ENCODE assay signal across 8 cellular contexts in genomic region chr14:53217283-53217994, GRCh38.
A peak's percentile ranks its signal among the peaks of the same experiment; 100 is the strongest.
DNase-seq lines count a peak whose midpoint lies in the region; ATAC-seq and TF ChIP-seq lines count a peak whose summit lies in the region.

No MANE protein-coding gene starts in this region.

- peak overlapping the region; percentile 53 for H3K14ac ChIP-seq in trophoblast cell (ENCODE audit: low read length)

- peak overlapping the region; percentile 65 for H3K4me2 ChIP-seq in trophoblast cell (ENCODE audit: low read length)

- no peaks in the 10 kb centered on the region for H3K79me2 ChIP-seq in trophoblast cell (ENCODE audit: control insufficient read depth, insufficient read depth, low read length, poor library complexity)

- WGBS in trophoblast cell (ENCODE audit: extremely low coverage, insufficient coverage, insufficient read length): no CpG with 5 or more reads among the region's 39 CpGs

- DNase-seq in KBM-7 (peak; percentile 91), RWPE2 (ENCODE audit: low spot score) (peak; percentile 73), activated gamma-delta T cell (lab: John Stamatoyannopoulos, UW) (peak; percentile 52), glutamatergic neuron (peak; percentile 84), trophoblast cell (peak; percentile 55 to 64), type B pancreatic cell (ENCODE audit: extremely low spot score, unreplicated experiment) (peak; percentile 81)

- peak overlapping the region; percentile 15 for H4K12ac ChIP-seq in trophoblast cell (ENCODE audit: low read depth, low read length)

- ATAC-seq in GM21737 (IDR thresholded peaks at IDR 0.05; ENCODE audit: unreplicated experiment) (peak; percentile 100), RWPE2 (ENCODE audit: low read depth) (peak; percentile 95)

- peak overlapping the region; percentile 80 for H2BK5ac ChIP-seq in trophoblast cell (ENCODE audit: low read depth, low read length, poor library complexity)

- H2AFZ ChIP-seq in trophoblast cell (ENCODE audit: insufficient read depth, low read length, poor library complexity): peak overlapping the region; percentile 95

- H3K18ac ChIP-seq in trophoblast cell (ENCODE audit: low read length): peak overlapping the region; percentile 74

- no peak overlapping the region for H3K27ac Mint-ChIP-seq in glutamatergic neuron (ENCODE audit: unreplicated experiment)
- no peak overlapping the region for H3K27ac Mint-ChIP-seq in type B pancreatic cell

- H3K9me3 Mint-ChIP-seq in glutamatergic neuron (ENCODE audit: unreplicated experiment) (no peaks in the 10 kb centered on the region), type B pancreatic cell (no peaks in the 10 kb centered on the region)

- H3K27ac ChIP-seq in RWPE2 (ENCODE audit: poor library complexity, severe bottlenecking): no peak overlapping the region
- H3K27ac ChIP-seq in trophoblast cell (ENCODE audit: low read depth, low read length): no peak overlapping the region

- no peaks in the 10 kb centered on the region for H3K36me3 ChIP-seq in ES-I3 (ENCODE audit: insufficient read depth, low read length)
- H3K36me3 ChIP-seq in RWPE2 (ENCODE audit: low read depth): no peaks in the 10 kb centered on the region
- H3K36me3 ChIP-seq in trophoblast cell (ENCODE audit: control insufficient read depth in 1 of 2, insufficient read depth in 2 of 2, low read length in 2 of 2): no peaks in the 10 kb centered on the region

- H3K4me3 ChIP-seq in RWPE2 (ENCODE audit: severe bottlenecking) (peak overlapping the region; percentile 73), trophoblast cell (ENCODE audit: low read depth, low read length) (peak overlapping the region; percentile 80)

- TF ChIP-seq CTCF in RWPE2 (IDR thresholded peaks at IDR 0.05; ENCODE audit: poor library complexity, severe bottlenecking): peak; percentile 62
- TF ChIP-seq CTCF in glutamatergic neuron (IDR thresholded peaks at IDR 0.05; ENCODE audit: partially characterized antibody, unreplicated experiment): peak; percentile 71
- TF ChIP-seq CTCF in type B pancreatic cell (conservative IDR thresholded peaks at IDR 0.05): peak; percentile 83

- H3K36me3 Mint-ChIP-seq in glutamatergic neuron (ENCODE audit: unreplicated experiment) (no peaks in the 10 kb centered on the region), type B pancreatic cell (no peaks in the 10 kb centered on the region)

- peaks cover 6% of the 10 kb centered on the region for H3K79me1 ChIP-seq in trophoblast cell (ENCODE audit: low read length)

- H3K9ac ChIP-seq in ES-I3 (ENCODE audit: low read depth, low read length): peak overlapping the region; percentile 66; the same call in 1 of the 2 replicates
- H3K9ac ChIP-seq in trophoblast cell (ENCODE audit: low read length): peak overlapping the region; percentile 5

- H3K27me3 ChIP-seq in RWPE2 (ENCODE audit: insufficient read depth, poor library complexity, severe bottlenecking): no peaks in the 10 kb centered on the region
- H3K27me3 ChIP-seq in trophoblast cell (ENCODE audit: insufficient read depth, low read length): no peaks in the 10 kb centered on the region

- no peak overlapping the region for H2BK12ac ChIP-seq in trophoblast cell (ENCODE audit: low read length)

- H2AK5ac ChIP-seq in trophoblast cell (ENCODE audit: low read length): no peak overlapping the region

- H2BK120ac ChIP-seq in trophoblast cell (ENCODE audit: insufficient read depth, low read length, poor library complexity): peak overlapping the region; percentile 71

- H3K9me3 ChIP-seq in ES-I3 (ENCODE audit: control insufficient read depth, insufficient read depth, low read length): no peaks in the 10 kb centered on the region
- H3K9me3 ChIP-seq in RWPE2 (ENCODE audit: severe bottlenecking): no peaks in the 10 kb centered on the region
- no peaks in the 10 kb centered on the region for H3K9me3 ChIP-seq in trophoblast cell (ENCODE audit: insufficient read depth, low read depth, low read length)

- H3K4me1 ChIP-seq in ES-I3 (ENCODE audit: insufficient read depth, low read length) (no peaks in the 10 kb centered on the region), RWPE2 (ENCODE audit: insufficient read depth, poor library complexity, severe bottlenecking) (no peaks in the 10 kb centered on the region), trophoblast cell (ENCODE audit: control insufficient read depth in 1 of 2, insufficient read depth in 2 of 2, low read length in 2 of 2) (peaks cover 0 to 2% of the 10 kb centered on the region in 2 experiments)

- peaks cover 3% of the 10 kb centered on the region for H3K4me1 Mint-ChIP-seq in glutamatergic neuron (ENCODE audit: low read depth, unreplicated experiment)
- no peaks in the 10 kb centered on the region for H3K4me1 Mint-ChIP-seq in type B pancreatic cell (ENCODE audit: unreplicated experiment)

- no peak overlapping the region for H3K4ac ChIP-seq in trophoblast cell (ENCODE audit: low read depth, low read length)

- H3K4me3 Mint-ChIP-seq in glutamatergic neuron (ENCODE audit: unreplicated experiment): peak overlapping the region; percentile 78
- H3K4me3 Mint-ChIP-seq in type B pancreatic cell: peak overlapping the region; percentile 87

- H4K8ac ChIP-seq in trophoblast cell (ENCODE audit: low read depth, low read length): peak overlapping the region; percentile 68

- H3K23ac ChIP-seq in trophoblast cell (ENCODE audit: low read length): no peak overlapping the region

- in situ Hi-C loops in KBM-7 (cut with MboI; ENCODE audit: low pct_unique_long_range_greater_than_20kb, low sequenced_read_pairs): no loop called here

- H3K27me3 Mint-ChIP-seq in glutamatergic neuron (ENCODE audit: unreplicated experiment) (no peaks in the 10 kb centered on the region), type B pancreatic cell (no peaks in the 10 kb centered on the region)

- H4K91ac ChIP-seq in trophoblast cell (ENCODE audit: low read depth, low read length): peak overlapping the region; percentile 81
